35 cellular contexts compared by ENCODE assay signal in the genomic region with DNA sequence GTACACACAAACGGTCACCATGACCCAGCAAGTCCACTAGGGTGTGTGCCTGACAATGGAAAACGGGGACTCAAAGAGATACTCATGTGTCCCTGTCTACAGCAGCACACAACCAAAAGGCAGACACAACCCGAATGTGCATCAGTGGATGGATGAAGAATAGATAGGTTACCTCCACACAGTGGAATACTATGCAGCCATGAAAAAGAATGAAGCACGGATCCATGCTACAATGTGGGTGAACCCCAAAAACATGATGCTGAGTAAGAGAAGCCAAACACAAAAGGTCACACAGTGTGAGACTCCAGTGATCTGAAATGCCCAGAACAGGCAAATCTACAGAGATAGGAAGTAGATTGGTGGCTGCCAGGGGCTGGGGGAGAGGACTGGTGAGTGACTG. TPM values are rescaled to one million over a fixed set of nuclear protein-coding genes. Genes with fewer than 3 reads are reported as not detected.
"Had no signal": no experiment of that assay in that cellular context is flagged by ENCODE, and none has a peak within 500 bp of the region (broad histone marks: within the 10 kb centered on the region; RNA-seq: fewer than 3 reads in every experiment).

No MANE protein-coding gene starts in this region.

- H3K27ac ChIP-seq: adrenal gland, body of pancreas, breast epithelium, Peyer's patch, SJSA1 had no signal

- DNase-seq: activated CD4-positive, alpha-beta T cell treated with anti-CD3 and anti-CD28 coated beads, Interleukin-2, amount 10 ng/mL, durations not matched to agents 24 days and 14 days; activated CD4-positive, alpha-beta T cell treated with anti-CD3 and anti-CD28 coated beads, Interleukin-2, amount 50 U/mL, for 4 hours; activated CD8-positive, alpha-beta T cell treated with anti-CD3 and anti-CD28 coated beads for 36 hours; activated effector memory CD4-positive, alpha-beta T cell treated with anti-CD3 and anti-CD28 coated beads, Interleukin-2, amount 50 U/mL, for 16 hours; activated naive CD4-positive, alpha-beta T cell; activated naive CD4-positive, alpha-beta T cell treated with anti-CD3 and anti-CD28 coated beads, Interleukin-2, amount 50 U/mL, for 16 hours; activated T-cell treated with anti-CD3 and anti-CD28 coated beads, Interleukin-2, amount 50 U/mL, for 1 hour; activated T-cell treated with anti-CD3 and anti-CD28 coated beads, Interleukin-2, amount 50 U/mL, for 72 hours; adrenal gland; body of pancreas; Kasumi-1; MM.1S; NCI-H1092; NCI-H1417; NCI-H146; NCI-H187; NCI-H2029 treated with DMSO at 0.1 percent for 48 hours; NCI-H2107; NCI-H2171; NCI-H510A; NCI-H526; NCI-H748 treated with DMSO at 0.1 percent for 48 hours; NK-92 treated with Interleukin-12 subunit alpha and Interleukin-12 subunit beta, amount 100 ng/mL, for 24 hours; PC-3; Peyer's patch; RPMI8226; SHP77 treated with DMSO at 0.1 percent for 48 hours; SK-N-SH had no signal

- H3K27me3 Mint-ChIP-seq: activated CD8-positive, alpha-beta T cell treated with anti-CD3 and anti-CD28 coated beads for 36 hours; activated T-helper 17 cell treated with anti-CD3 and anti-CD28 coated beads, Interleukin-2, amount 50 U/mL, for 72 hours had no signal

- H3K4me3 ChIP-seq: adrenal gland, body of pancreas, breast epithelium, Peyer's patch, SJSA1 had no signal

- FAIRE-seq: astrocyte, TTC549 had no signal

- H3K9me3 Mint-ChIP-seq: activated CD4-positive, alpha-beta T cell treated with anti-CD3 and anti-CD28 coated beads, Interleukin-2, amount 10 ng/mL, durations not matched to agents 24 days and 14 days; activated CD8-positive, alpha-beta T cell treated with anti-CD3 and anti-CD28 coated beads for 36 hours; activated T-cell treated with anti-CD3 and anti-CD28 coated beads, Interleukin-2, amount 50 U/mL, for 72 hours; activated T-helper 17 cell treated with anti-CD3 and anti-CD28 coated beads, Interleukin-2, amount 50 U/mL, for 72 hours; T-helper 1 cell treated with Interleukin-12 subunit alpha and Interleukin-12 subunit beta and Interleukin-4 antibody, amounts not matched to agents 30 μg/mL and 1 μg/mL, for 36 hours; T-helper 2 cell treated with Interferon-gamma antibody and Interleukin-4, amounts not matched to agents 5 μg/mL and 100 μg/mL, for 36 hours had no signal

- H3K4me1 ChIP-seq: adrenal gland, body of pancreas, breast epithelium, Peyer's patch, SJSA1 had no signal

- H3K27ac Mint-ChIP-seq: activated CD4-positive, alpha-beta T cell treated with anti-CD3 and anti-CD28 coated beads, Interleukin-2, amount 10 ng/mL, durations not matched to agents 24 days and 14 days; activated CD8-positive, alpha-beta T cell treated with anti-CD3 and anti-CD28 coated beads for 36 hours; activated T-cell treated with anti-CD3 and anti-CD28 coated beads, Interleukin-2, amount 50 U/mL, for 72 hours; activated T-helper 17 cell treated with anti-CD3 and anti-CD28 coated beads, Interleukin-2, amount 50 U/mL, for 72 hours; T-helper 1 cell treated with Interleukin-12 subunit alpha and Interleukin-12 subunit beta and Interleukin-4 antibody, amounts not matched to agents 30 μg/mL and 1 μg/mL, for 36 hours; T-helper 2 cell treated with Interferon-gamma antibody and Interleukin-4, amounts not matched to agents 5 μg/mL and 100 μg/mL, for 36 hours had no signal

- H3K27me3 ChIP-seq: adrenal gland, body of pancreas, breast epithelium, Peyer's patch had no signal

- H3K9ac ChIP-seq: SK-N-SH had no signal

- H3K36me3 ChIP-seq: adrenal gland, breast epithelium, Peyer's patch, SJSA1 had no signal

- H3K4me1 Mint-ChIP-seq: activated CD4-positive, alpha-beta T cell treated with anti-CD3 and anti-CD28 coated beads, Interleukin-2, amount 10 ng/mL, durations not matched to agents 24 days and 14 days; activated T-helper 17 cell treated with anti-CD3 and anti-CD28 coated beads, Interleukin-2, amount 50 U/mL, for 72 hours had no signal

- H3K4me3 Mint-ChIP-seq: activated CD4-positive, alpha-beta T cell treated with anti-CD3 and anti-CD28 coated beads, Interleukin-2, amount 10 ng/mL, durations not matched to agents 24 days and 14 days; activated CD8-positive, alpha-beta T cell treated with anti-CD3 and anti-CD28 coated beads for 36 hours; activated T-cell treated with anti-CD3 and anti-CD28 coated beads, Interleukin-2, amount 50 U/mL, for 72 hours; activated T-helper 17 cell treated with anti-CD3 and anti-CD28 coated beads, Interleukin-2, amount 50 U/mL, for 72 hours; T-helper 1 cell treated with Interleukin-12 subunit alpha and Interleukin-12 subunit beta and Interleukin-4 antibody, amounts not matched to agents 30 μg/mL and 1 μg/mL, for 36 hours; T-helper 2 cell treated with Interferon-gamma antibody and Interleukin-4, amounts not matched to agents 5 μg/mL and 100 μg/mL, for 36 hours had no signal

- H3K9me3 ChIP-seq: adrenal gland, body of pancreas, breast epithelium, Peyer's patch, SK-N-SH had no signal

- H3K4me2 ChIP-seq: SK-N-SH had no signal

- ATAC-seq: activated CD8-positive, alpha-beta T cell treated with anti-CD3 and anti-CD28 coated beads for 36 hours; activated T-cell treated with anti-CD3 and anti-CD28 coated beads, Interleukin-2, amount 50 U/mL, for 72 hours; activated T-helper 17 cell treated with anti-CD3 and anti-CD28 coated beads, Interleukin-2, amount 50 U/mL, for 72 hours; body of pancreas; PC-3 had no signal

RNA-seq across cellular contexts. Expression of a gene that starts 9.0 kb away (rescaled TPM):
- total RNA-seq: activated T-cell treated with anti-CD3 and anti-CD28 coated beads, Interleukin-2, amount 50 U/mL, for 72 hours; activated T-helper 17 cell treated with anti-CD3 and anti-CD28 coated beads, Interleukin-2, amount 50 U/mL, for 72 hours; Peyer's patch; SJSA1 had no signal
